In the genomic region with DNA sequence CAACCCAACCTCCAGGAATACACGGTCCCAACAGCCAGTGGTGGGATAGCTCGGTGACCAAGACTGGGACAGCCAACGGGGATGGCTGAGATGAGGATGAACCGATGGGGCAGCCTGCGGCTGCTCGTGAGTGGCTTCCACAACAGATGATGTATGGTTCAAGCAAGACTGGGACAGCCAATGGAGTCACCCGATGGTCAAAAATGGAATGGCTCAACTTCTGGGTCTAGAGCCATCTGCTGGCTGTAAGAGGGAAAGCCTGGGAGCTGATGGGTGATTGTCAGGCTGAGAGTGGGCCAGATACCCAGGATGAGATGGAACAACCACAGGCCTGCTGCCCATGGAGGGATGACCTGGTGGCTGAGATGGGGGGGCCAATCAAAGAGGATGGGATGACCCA, we compare ENCODE assay signal across 1 cellular context.
TF ChIP-seq lines count a peak whose summit lies in the region.

No MANE protein-coding gene starts in this region.

TF ChIP-seq in IMR-90, 13 proteins besides CTCF, POLR2A, EP300 and RAD21:
- no peak for TF ChIP-seq MAFK (IDR thresholded peaks at IDR 0.05; ENCODE audit: low read depth, low read length)
- TF ChIP-seq CHD1 (IDR thresholded peaks at IDR 0.05; ENCODE audit: low read depth, low read length) = no peak
- TF ChIP-seq SMC3 (IDR thresholded peaks at IDR 0.05; ENCODE audit: low read depth, low read length) = 0 out of 2 replicates have a peak, but pooled peaks have one; percentile 10
